Comparison of ENCODE assay signal across 24 cellular contexts in the genomic region with DNA sequence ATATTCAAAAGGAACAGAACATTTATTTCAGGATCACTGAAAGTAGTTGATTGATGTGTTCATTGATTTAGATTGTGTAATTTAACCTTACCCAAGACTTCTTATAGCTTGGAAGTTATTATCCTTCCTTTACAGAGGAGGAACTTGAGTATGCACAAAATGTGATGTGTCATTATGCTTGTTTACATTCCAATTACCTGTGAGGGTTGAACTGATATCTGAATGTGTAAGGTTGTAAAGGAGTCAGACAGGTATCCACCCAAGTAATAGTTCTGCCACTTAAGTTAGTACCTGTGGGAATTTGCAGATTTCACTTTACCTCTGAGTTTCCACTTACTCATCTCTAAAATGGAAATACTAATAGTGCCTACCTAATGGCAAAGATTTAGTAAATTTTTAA.
"Had no signal": no experiment of that assay in that cellular context is flagged by ENCODE, and none has a peak within 500 bp of the region (broad histone marks: within the 10 kb centered on the region; RNA-seq: fewer than 3 reads in every experiment).

No MANE protein-coding gene starts in this region.

- H3K4me2 ChIP-seq: smooth muscle cell had no signal

- H3K36me3 Mint-ChIP-seq: activated CD4-positive, alpha-beta memory T cell treated with anti-CD3 and anti-CD28 coated beads for 36 hours; activated naive CD8-positive, alpha-beta T cell treated with anti-CD3 and anti-CD28 coated beads, Interleukin-2, amount 10 ng/mL, durations not matched to agents 7 days and 5 days; stimulated activated naive B cell treated with anti-CD40 and anti-IgM and Interleukin-4, amounts not matched to agents 10 μg/mL and 1 μg/mL and 100 μg/mL, for 72 hours had no signal

- H3K4me3 Mint-ChIP-seq: activated CD4-positive, alpha-beta memory T cell treated with anti-CD3 and anti-CD28 coated beads for 36 hours; activated naive CD8-positive, alpha-beta T cell treated with anti-CD3 and anti-CD28 coated beads, Interleukin-2, amount 10 ng/mL, durations not matched to agents 7 days and 5 days; endodermal cell; neural crest cell; stimulated activated naive B cell treated with anti-CD40 and anti-IgM and Interleukin-4, amounts not matched to agents 10 μg/mL and 1 μg/mL and 100 μg/mL, for 72 hours; T-helper 17 cell had no signal

- H3K4me1 ChIP-seq: sigmoid colon, uterus had no signal

- FAIRE-seq: frontal cortex had no signal

- H3K27me3 Mint-ChIP-seq: activated CD4-positive, alpha-beta memory T cell treated with anti-CD3 and anti-CD28 coated beads for 36 hours; activated naive CD8-positive, alpha-beta T cell treated with anti-CD3 and anti-CD28 coated beads, Interleukin-2, amount 10 ng/mL, durations not matched to agents 7 days and 5 days; stimulated activated naive B cell treated with anti-CD40 and anti-IgM and Interleukin-4, amounts not matched to agents 10 μg/mL and 1 μg/mL and 100 μg/mL, for 72 hours; T-helper 17 cell had no signal

- H3K27ac Mint-ChIP-seq: activated CD4-positive, alpha-beta memory T cell treated with anti-CD3 and anti-CD28 coated beads for 36 hours; activated naive CD8-positive, alpha-beta T cell treated with anti-CD3 and anti-CD28 coated beads, Interleukin-2, amount 10 ng/mL, durations not matched to agents 7 days and 5 days; endodermal cell; stimulated activated naive B cell treated with anti-CD40 and anti-IgM and Interleukin-4, amounts not matched to agents 10 μg/mL and 1 μg/mL and 100 μg/mL, for 72 hours; T-helper 17 cell had no signal

- H3K4me1 Mint-ChIP-seq: activated naive CD8-positive, alpha-beta T cell treated with anti-CD3 and anti-CD28 coated beads, Interleukin-2, amount 10 ng/mL, durations not matched to agents 7 days and 5 days; endodermal cell; neural crest cell; stimulated activated naive B cell treated with anti-CD40 and anti-IgM and Interleukin-4, amounts not matched to agents 10 μg/mL and 1 μg/mL and 100 μg/mL, for 72 hours; T-helper 17 cell had no signal

- ATAC-seq: stimulated activated naive B cell treated with anti-CD40 and anti-IgM and Interleukin-4, amounts not matched to agents 10 μg/mL and 1 μg/mL and 100 μg/mL, for 72 hours; T-helper 17 cell had no signal

- H3K4me3 ChIP-seq: sigmoid colon, smooth muscle cell, uterus had no signal

- H3K27me3 ChIP-seq: sigmoid colon, uterus had no signal

- H3K27ac ChIP-seq: sigmoid colon, uterus had no signal

- H3K9me3 Mint-ChIP-seq: endodermal cell had no signal

- H3K36me3 ChIP-seq: sigmoid colon, uterus had no signal

- DNase-seq: activated CD4-positive, alpha-beta memory T cell treated with anti-CD3 and anti-CD28 coated beads for 36 hours; activated CD4-positive, alpha-beta T cell treated with anti-CD3 and anti-CD28 coated beads for 4 hours; activated CD4-positive, CD25-positive, alpha-beta regulatory T cell; activated naive CD4-positive, alpha-beta T cell treated with Interleukin-2 at 50 U/mL for 16 hours; activated naive CD8-positive, alpha-beta T cell treated with anti-CD3 and anti-CD28 coated beads, Interleukin-2, amount 10 ng/mL, durations not matched to agents 7 days and 5 days; activated T-cell treated with anti-CD3 and anti-CD28 coated beads, Interleukin-2, amount 50 U/mL, for 48 hours; amniotic stem cell; cerebellar nuclear complex; cortex of kidney; endodermal cell; glutamatergic neuron; hippocampal formation; mesenchymal stem cell; retina; sigmoid colon; stimulated activated CD4-positive, alpha-beta T cell treated with anti-CD3 and anti-CD28 coated beads, Interleukin-2, amount 100 ng/mL, for 48 hours; stimulated activated CD8-positive, alpha-beta memory T cell treated with anti-CD3 and anti-CD28 coated beads, Interleukin-4, amount 100 ng/mL, for 48 hours; stimulated activated naive B cell treated with anti-CD40 and anti-IgM and Interleukin-4, amounts not matched to agents 10 μg/mL and 1 μg/mL and 100 μg/mL, for 72 hours; T-helper 17 cell; trophoblast cell; uterus had no signal

- H3K9me3 ChIP-seq: sigmoid colon, uterus had no signal
